ENCODE assay signal across 11 cellular contexts in genomic region chr11:48066881-48067800, GRCh38.
A peak's percentile ranks its signal among the peaks of the same experiment; 100 is the strongest.
DNase-seq lines count a peak whose midpoint lies in the region; ATAC-seq, FAIRE-seq and TF ChIP-seq lines count a peak whose summit lies in the region.
"Had no signal": no experiment of that assay in that cellular context is flagged by ENCODE, and none has a peak within 500 bp of the region (broad histone marks: within the 10 kb centered on the region; RNA-seq: fewer than 3 reads in every experiment).

No MANE protein-coding gene starts in this region.

- H2AFZ ChIP-seq in HepG2 (ENCODE audit: low read length), result no peak overlapping the region
- H2AFZ ChIP-seq in GM12878 (ENCODE audit: control insufficient read depth, low read depth, low read length), result no peak overlapping the region; the same call in 1 of the 2 replicates

- no peak for TF ChIP-seq POLR2A in right lobe of liver (IDR thresholded peaks at IDR 0.05)
- TF ChIP-seq POLR2A in HepG2 (IDR thresholded peaks at IDR 0.05; ENCODE audit: insufficient read depth in 1 of 2, low read depth in 2 of 2, low read length in 2 of 2), result no peak
- TF ChIP-seq POLR2A in GM12878 (IDR thresholded peaks at IDR 0.05; ENCODE audit: low read depth, low read length), result no peak

- H3K27me3 ChIP-seq in right lobe of liver (no peaks in the 10 kb centered on the region), HepG2 (ENCODE audit: control insufficient read depth in 1 of 2, insufficient read depth in 2 of 2, low read length in 2 of 2) (no peaks in the 10 kb centered on the region), GM12878 (replicated peaks in 1 of 2; ENCODE audit: control insufficient read depth in 2 of 2, insufficient read depth in 2 of 2, low read length in 1 of 2) (no peaks in the 10 kb centered on the region), upper lobe of right lung (no peaks in the 10 kb centered on the region)

- POLR2A ChIA-PET in HepG2 (lab: Yijun Ruan, JAX), result no interaction called here
- POLR2A ChIA-PET in GM12878 (lab: Charles Lee), result no interaction called here

- H3K27me3 Mint-ChIP-seq in memory B cell, result no peaks in the 10 kb centered on the region

- H3K9me3 ChIP-seq in right lobe of liver (no peaks in the 10 kb centered on the region), HepG2 (ENCODE audit: low read length) (no peaks in the 10 kb centered on the region), GM12878 (replicated peaks; ENCODE audit: control insufficient read depth, insufficient read depth, low read length) (peaks cover 8% of the 10 kb centered on the region), upper lobe of right lung (no peaks in the 10 kb centered on the region)

- DNase-seq in right lobe of liver (no peak), HepG2 (ENCODE audit: low spot score) (no peak), GM12878 (ENCODE audit: low read depth, low spot score) (no peak), memory B cell (ENCODE audit: low spot score in 2 of 2) (no peak), upper lobe of right lung (no peak), T-helper 1 cell (no peak), NCI-H345 (lab: John Stamatoyannopoulos, UW) (no peak)
- no peak for DNase-seq in stimulated activated CD4-positive, alpha-beta T cell treated with anti-CD3 and anti-CD28 coated beads, Interleukin-1b, Interleukin-23, amount 100 ng/mL, for 48 hours
- DNase-seq: activated CD4-positive, alpha-beta T cell treated with anti-CD3 and anti-CD28 coated beads, Interleukin-2, amount 50 U/mL, for 4 hours; foreskin fibroblast; stimulated activated CD4-positive, alpha-beta T cell treated with anti-CD3 and anti-CD28 coated beads, Interleukin-4, amount 100 ng/mL, for 1 hour had no signal

- 53% methylated on average over 8 of the region's 10 CpGs for WGBS in right lobe of liver (ENCODE audit: insufficient coverage, low coverage, low lambda C conversion rate, missing lambda C conversion rate)
- 85% methylated on average over 10 of the region's 10 CpGs for WGBS in HepG2 (ENCODE audit: low lambda C conversion rate)
- WGBS in GM12878 (ENCODE audit: insufficient coverage, insufficient replicate concordance, low lambda C conversion rate, missing lambda C conversion rate), result 28% methylated on average over 10 of the region's 10 CpGs

- in situ Hi-C loops in HepG2 (cut with HindIII; ENCODE audit: extremely low pct_ligation_motif_present, low pct_unique_long_range_greater_than_20kb), result no loop called here
- in situ Hi-C loops in GM12878 (cut with MboI), result no loop called here

- peaks cover 5% of the 10 kb centered on the region for H3K9me3 Mint-ChIP-seq in memory B cell

- RAD21 ChIA-PET in GM12878 (lab: Charles Lee; ENCODE audit: unreplicated experiment), result no interaction called here

- peak; percentile 28 to 42 (median 38) for ATAC-seq in right lobe of liver
- ATAC-seq in HepG2, result no peak
- ATAC-seq in GM12878, result no peak
- no peak for ATAC-seq in memory B cell (ENCODE audit: low read depth)
- peak; percentile 72 for ATAC-seq in upper lobe of right lung

- CTCF ChIA-PET in HepG2 (lab: Yijun Ruan, JAX; ENCODE audit: low intra/inter-chr PET ratio, low total read pairs) (no interaction called here), GM12878 (lab: Yijun Ruan, JAX) (no interaction called here)

- SMC1A ChIA-PET in GM12878 (lab: Charles Lee; ENCODE audit: uncharacterized antibody, unreplicated experiment), result no interaction called here

- H3K4me3 ChIP-seq in right lobe of liver (no peak overlapping the region), HepG2 (replicated peaks in 1 of 3; ENCODE audit: insufficient read depth in 1 of 3, low read depth in 2 of 3, low read length in 3 of 3) (no peak overlapping the region), GM12878 (0 out of 2 replicates have a peak overlapping the region, but pooled peaks have one; percentile 9), upper lobe of right lung (peak overlapping the region; percentile 15)

- H3K4me1 ChIP-seq in right lobe of liver, result peaks cover 0 to 24% (median 0%) of the 10 kb centered on the region in 4 donors
- no peaks in the 10 kb centered on the region for H3K4me1 ChIP-seq in HepG2 (ENCODE audit: insufficient read depth, low read length)
- peaks cover 20% of the 10 kb centered on the region for H3K4me1 ChIP-seq in GM12878 (ENCODE audit: control insufficient read depth, insufficient read depth, low read length)
- peaks cover 22% of the 10 kb centered on the region for H3K4me1 ChIP-seq in upper lobe of right lung

- H3K9ac ChIP-seq in HepG2 (ENCODE audit: insufficient read depth, low read depth, low read length) (no peak overlapping the region), GM12878 (ENCODE audit: control insufficient read depth, insufficient read depth, low read length) (no peak overlapping the region)

- intact Hi-C loops in right lobe of liver (cut with DNase I), result no loop called here
- intact Hi-C loops in HepG2 (cut with micrococcal nuclease; ENCODE audit: unreplicated experiment), result no loop called here
- intact Hi-C loops in GM12878 (cut with micrococcal nuclease; ENCODE audit: unreplicated experiment), result no loop called here
- intact Hi-C loops in upper lobe of right lung (cut with DNase I), result no loop called here

- H3K79me2 ChIP-seq in HepG2 (ENCODE audit: insufficient read depth, low read length) (no peaks in the 10 kb centered on the region), GM12878 (ENCODE audit: control insufficient read depth, insufficient read depth, low read length) (no peaks in the 10 kb centered on the region; the same call in 1 of the 2 replicates)

- H3K4me1 Mint-ChIP-seq in memory B cell, result peaks cover 24% of the 10 kb centered on the region

- TF ChIP-seq RAD21 in HepG2 (CRISPR knock-in tag; IDR thresholded peaks at IDR 0.05) (no peak), GM12878 (IDR thresholded peaks at IDR 0.05; ENCODE audit: insufficient read depth, low read depth, low read length) (no peak)

- H4K20me1 ChIP-seq in HepG2 (ENCODE audit: insufficient read depth, low read length), result no peaks in the 10 kb centered on the region
- H4K20me1 ChIP-seq in GM12878 (ENCODE audit: control insufficient read depth, insufficient read depth), result no peaks in the 10 kb centered on the region

- TF ChIP-seq CTCF in right lobe of liver (IDR thresholded peaks at IDR 0.05), result no peak
- no peak for TF ChIP-seq CTCF in HepG2 (CRISPR knock-in tag; IDR thresholded peaks at IDR 0.05)
- TF ChIP-seq CTCF in GM12878 (IDR thresholded peaks at IDR 0.05 in 2 of 3, conservative IDR thresholded peaks at IDR 0.05 in 1 of 3; ENCODE audit: control insufficient read depth in 2 of 3, extremely low read depth in 1 of 3, insufficient read depth in 1 of 3, low read depth in 3 of 3, low read length in 3 of 3), result no peak
- no peak for TF ChIP-seq CTCF in upper lobe of right lung (IDR thresholded peaks at IDR 0.05)

- H3K36me3 Mint-ChIP-seq in memory B cell, result peaks cover 20% of the 10 kb centered on the region

- TF ChIP-seq EP300 in HepG2 (IDR thresholded peaks at IDR 0.05; ENCODE audit: low read depth in 2 of 2, low read length in 2 of 2) (no peak), HepG2 (CRISPR knock-in tag; IDR thresholded peaks at IDR 0.05; ENCODE audit: borderline replicate concordance) (no peak), GM12878 (IDR thresholded peaks at IDR 0.05; ENCODE audit: borderline replicate concordance in 1 of 2, control insufficient read depth in 1 of 2, low read depth in 2 of 2, low read length in 2 of 2) (no peak)

- H3K27ac Mint-ChIP-seq in memory B cell, result peak overlapping the region; percentile 29

- FAIRE-seq in HepG2 (lab: Jason Lieb, UNC) (no peak), GM12878 (lab: Jason Lieb, UNC) (no peak)

- H3K4me2 ChIP-seq in HepG2 (ENCODE audit: low read depth, low read length) (no peak overlapping the region), GM12878 (ENCODE audit: control insufficient read depth, insufficient read depth) (peak overlapping the region; percentile 66; the same call in 1 of the 2 replicates)

- H3K27ac ChIP-seq in right lobe of liver (no peak overlapping the region), HepG2 (ENCODE audit: extremely low read length, insufficient read depth, low read length) (no peak overlapping the region), GM12878 (ENCODE audit: control insufficient read depth, insufficient read depth) (peak overlapping the region; percentile 57), upper lobe of right lung (peak overlapping the region; percentile 49)

- H3K36me3 ChIP-seq in right lobe of liver, result no peaks in the 10 kb centered on the region
- no peaks in the 10 kb centered on the region for H3K36me3 ChIP-seq in HepG2 (replicated peaks in 1 of 2; ENCODE audit: control insufficient read depth in 1 of 2, insufficient read depth in 2 of 2, low read length in 2 of 2)
- no peaks in the 10 kb centered on the region for H3K36me3 ChIP-seq in GM12878 (ENCODE audit: control insufficient read depth in 2 of 2, insufficient read depth in 2 of 2, low read length in 1 of 2)
- no peaks in the 10 kb centered on the region for H3K36me3 ChIP-seq in upper lobe of right lung

- no peak overlapping the region for H3K4me3 Mint-ChIP-seq in memory B cell

- no TSS peak for BruUV-seq in HepG2 (replicated peaks; lab: Mats Ljungman, UMichigan)
- no TSS peak for BruUV-seq in GM12878 (replicated peaks; lab: Mats Ljungman, UMichigan)

TF ChIP-seq in HepG2, 621 proteins besides CTCF, POLR2A, EP300 and RAD21:
- TF ChIP-seq HNRNPK (IDR thresholded peaks at IDR 0.05; ENCODE audit: low read depth, low read length, poor library complexity, severe bottlenecking) (no peak), ZNF773 (CRISPR knock-in tag; IDR thresholded peaks at IDR 0.05; ENCODE audit: borderline replicate concordance) (no peak), ZMYM4 (CRISPR knock-in tag; IDR thresholded peaks at IDR 0.05) (no peak), SYNCRIP (IDR thresholded peaks at IDR 0.05; ENCODE audit: insufficient read depth, low read depth, low read length) (no peak)

TF ChIP-seq in GM12878, 131 proteins besides CTCF, POLR2A, EP300 and RAD21:
- peak; percentile 58; the same call in 1 of the 2 replicates for TF ChIP-seq EED (IDR thresholded peaks at IDR 0.05; ENCODE audit: low read depth)
- TF ChIP-seq RELA (IDR thresholded peaks at IDR 0.05; ENCODE audit: borderline replicate concordance, partially characterized antibody), result no peak
- TF ChIP-seq IKZF1 (conservative IDR thresholded peaks at IDR 0.05), result no peak
TF ChIP-seq in GM12878: peak in this region for 1.

Comparison
In these comparisons a context has a peak if more than half of its experiments do, and no peak if none do; other contexts are left out.
1. ATAC-seq: peak in right lobe of liver (4 of 4) and upper lobe of right lung (single experiment); none in HepG2 (single experiment), GM12878 (single experiment) and memory B cell (single experiment).
2. H3K27ac ChIP-seq: peak in GM12878 (single experiment) and upper lobe of right lung (single experiment); none in right lobe of liver (0 of 3) and HepG2 (single experiment).
3. H3K4me3 ChIP-seq: peak in GM12878 (single experiment) and upper lobe of right lung (single experiment); none in right lobe of liver (0 of 3) and HepG2 (0 of 3).